Comparison of ENCODE assay signal across 21 cellular contexts in genomic region chr19:28606269-28607032, GRCh38.
"Had no signal": no experiment of that assay in that cellular context is flagged by ENCODE, and none has a peak within 500 bp of the region (broad histone marks: within the 10 kb centered on the region; RNA-seq: fewer than 3 reads in every experiment).

No MANE protein-coding gene starts in this region.

- H3K4me3 Mint-ChIP-seq: activated CD4-positive, alpha-beta memory T cell treated with anti-CD3 and anti-CD28 coated beads, Interleukin-2, amount 10 ng/mL, durations not matched to agents 7 days and 5 days; activated naive CD8-positive, alpha-beta T cell treated with anti-CD3 and anti-CD28 coated beads for 36 hours; activated T-helper 17 cell treated with anti-CD3 and anti-CD28 coated beads, Interleukin-2, amount 50 U/mL, for 72 hours; naive B cell; neural crest cell; stimulated activated naive CD8-positive, alpha-beta T cell treated with anti-CD3 and anti-CD28 coated beads, Interleukin-15, amount 100 ng/mL, for 72 hours had no signal

- H3K4me1 Mint-ChIP-seq: activated CD4-positive, alpha-beta memory T cell treated with anti-CD3 and anti-CD28 coated beads, Interleukin-2, amount 10 ng/mL, durations not matched to agents 7 days and 5 days; activated naive CD8-positive, alpha-beta T cell treated with anti-CD3 and anti-CD28 coated beads for 36 hours; activated T-helper 17 cell treated with anti-CD3 and anti-CD28 coated beads, Interleukin-2, amount 50 U/mL, for 72 hours; neural crest cell; stimulated activated naive CD8-positive, alpha-beta T cell treated with anti-CD3 and anti-CD28 coated beads, Interleukin-15, amount 100 ng/mL, for 72 hours had no signal

- H3K4me1 ChIP-seq: esophagus squamous epithelium, suprapubic skin, transverse colon had no signal

- H3K36me3 Mint-ChIP-seq: activated naive CD8-positive, alpha-beta T cell treated with anti-CD3 and anti-CD28 coated beads for 36 hours had no signal

- H3K4me3 ChIP-seq: cardiac muscle cell, esophagus squamous epithelium, mucosa of descending colon, suprapubic skin, transverse colon had no signal

- H3K27ac ChIP-seq: cardiac muscle cell, esophagus squamous epithelium, suprapubic skin, transverse colon had no signal

- DNase-seq: activated CD4-positive, alpha-beta memory T cell treated with anti-CD3 and anti-CD28 coated beads, Interleukin-2, amount 10 ng/mL, durations not matched to agents 7 days and 5 days; activated CD4-positive, alpha-beta T cell treated with anti-CD3 and anti-CD28 coated beads for 48 hours; activated CD4-positive, CD25-positive, alpha-beta regulatory T cell; activated naive CD4-positive, alpha-beta T cell; activated naive CD8-positive, alpha-beta T cell treated with anti-CD3 and anti-CD28 coated beads for 36 hours; activated T-cell treated with anti-CD3 and anti-CD28 coated beads, Interleukin-2, amount 50 U/mL, for 1 hour; amniotic stem cell; dermis blood vessel endothelial cell; effector memory CD4-positive, alpha-beta T cell; esophagus squamous epithelium; left cardiac atrium; mesenchymal stem cell; mucosa of descending colon; naive B cell; stimulated activated naive CD8-positive, alpha-beta T cell treated with anti-CD3 and anti-CD28 coated beads, Interleukin-15, amount 100 ng/mL, for 72 hours; transverse colon had no signal

- H3K27ac Mint-ChIP-seq: activated CD4-positive, alpha-beta memory T cell treated with anti-CD3 and anti-CD28 coated beads, Interleukin-2, amount 10 ng/mL, durations not matched to agents 7 days and 5 days; activated naive CD8-positive, alpha-beta T cell treated with anti-CD3 and anti-CD28 coated beads for 36 hours; activated T-helper 17 cell treated with anti-CD3 and anti-CD28 coated beads, Interleukin-2, amount 50 U/mL, for 72 hours; naive B cell; progenitor cell of endocrine pancreas; stimulated activated naive CD8-positive, alpha-beta T cell treated with anti-CD3 and anti-CD28 coated beads, Interleukin-15, amount 100 ng/mL, for 72 hours had no signal

- ATAC-seq: activated T-helper 17 cell treated with anti-CD3 and anti-CD28 coated beads, Interleukin-2, amount 50 U/mL, for 72 hours; left cardiac atrium; mucosa of descending colon; stimulated activated naive CD8-positive, alpha-beta T cell treated with anti-CD3 and anti-CD28 coated beads, Interleukin-15, amount 100 ng/mL, for 72 hours had no signal

- H3K36me3 ChIP-seq: cardiac muscle cell, esophagus squamous epithelium, suprapubic skin, transverse colon had no signal

- H3K27me3 ChIP-seq: cardiac muscle cell, esophagus squamous epithelium, suprapubic skin, transverse colon had no signal

- H3K27me3 Mint-ChIP-seq: activated CD4-positive, alpha-beta memory T cell treated with anti-CD3 and anti-CD28 coated beads, Interleukin-2, amount 10 ng/mL, durations not matched to agents 7 days and 5 days; activated naive CD8-positive, alpha-beta T cell treated with anti-CD3 and anti-CD28 coated beads for 36 hours; activated T-helper 17 cell treated with anti-CD3 and anti-CD28 coated beads, Interleukin-2, amount 50 U/mL, for 72 hours; naive B cell; stimulated activated naive CD8-positive, alpha-beta T cell treated with anti-CD3 and anti-CD28 coated beads, Interleukin-15, amount 100 ng/mL, for 72 hours had no signal
